In the genomic region with DNA sequence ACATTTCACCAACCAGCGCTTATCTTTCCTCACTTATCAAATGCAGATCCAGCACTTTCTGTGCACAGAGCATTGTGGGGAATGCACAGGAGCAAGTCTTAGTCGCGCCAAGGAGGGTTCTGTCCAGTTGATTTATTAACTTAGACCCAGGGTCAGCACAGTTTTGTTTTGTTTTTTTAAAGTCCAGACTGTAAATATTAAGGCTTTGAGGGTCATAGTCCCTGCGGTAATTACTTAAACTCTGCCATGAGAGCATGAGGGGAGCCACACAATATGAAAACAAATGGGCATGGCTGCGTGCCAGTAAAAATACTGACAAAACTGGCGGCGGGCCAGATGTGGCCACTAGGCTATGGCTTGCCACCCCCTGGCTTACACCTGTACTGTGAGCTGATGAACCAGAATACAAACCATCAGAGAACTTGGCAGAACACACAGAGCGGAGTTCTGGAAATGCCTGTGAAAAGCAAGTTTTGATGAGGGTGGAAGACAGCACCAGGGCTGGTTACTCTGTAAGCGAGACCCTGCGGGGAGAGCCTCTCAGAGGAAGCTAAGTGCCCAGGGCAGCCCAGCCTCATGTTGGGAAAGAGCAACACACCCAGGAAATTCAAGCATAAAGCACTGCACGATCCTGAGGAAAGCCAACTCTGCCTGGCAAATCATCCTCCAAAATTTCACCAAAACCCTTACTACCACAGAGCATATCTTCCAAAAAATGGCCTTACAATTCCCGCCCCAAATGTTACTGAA, we compare ENCODE assay signal across 13 cellular contexts. TPM values are rescaled to one million over a fixed set of nuclear protein-coding genes. Genes with fewer than 3 reads are reported as not detected.
A peak's percentile ranks its signal among the peaks of the same experiment; 100 is the strongest.
DNase-seq lines count a peak whose midpoint lies in the region; ATAC-seq and TF ChIP-seq lines count a peak whose summit lies in the region.
"Had no signal": no experiment of that assay in that cellular context is flagged by ENCODE, and none has a peak within 500 bp of the region (broad histone marks: within the 10 kb centered on the region; RNA-seq: fewer than 3 reads in every experiment).

No MANE protein-coding gene starts in this region.

- no peak overlapping the region for H3K4me3 Mint-ChIP-seq in Calu3 (ENCODE audit: low read depth, unreplicated experiment)

- H3K9me3 ChIP-seq in OCI-LY1 (ENCODE audit: low read length), result no peaks in the 10 kb centered on the region
- no peaks in the 10 kb centered on the region for H3K9me3 ChIP-seq in right lobe of liver
- H3K9me3 ChIP-seq: psoas muscle had no signal

- peak; percentile 61 for DNase-seq in Calu3
- peak; percentile 81 for DNase-seq in NCI-H1092 (lab: John Stamatoyannopoulos, UW)
- peak; percentile 74 to 88 (median 86) for DNase-seq in right lobe of liver
- no peak for DNase-seq in foreskin keratinocyte
- DNase-seq in stimulated activated CD4-positive, alpha-beta T cell treated with anti-CD3 and anti-CD28 coated beads, Interleukin-12 subunit alpha, Interleukin-12 subunit beta, amount 100 ng/mL, for 4 hours, result no peak
- DNase-seq in AML-193 (lab: John Stamatoyannopoulos, UW), result no peak
- DNase-seq: psoas muscle; stimulated activated naive CD4-positive, alpha-beta T cell treated with Interleukin-2 at 50 U/mL for 16 hours had no signal

- H3K4me1 ChIP-seq in OCI-LY1 (ENCODE audit: insufficient read depth, low read length, severe bottlenecking) (peaks cover 98% of the 10 kb centered on the region), right lobe of liver (peaks cover 0 to 57% (median 13%) of the 10 kb centered on the region in 4 donors), foreskin keratinocyte (no peaks in the 10 kb centered on the region)
- H3K4me1 ChIP-seq: psoas muscle had no signal

- TF ChIP-seq CTCF in Calu3 (IDR thresholded peaks at IDR 0.05; ENCODE audit: unreplicated experiment) (no peak), OCI-LY1 (IDR thresholded peaks at IDR 0.05; ENCODE audit: low read length) (no peak), right lobe of liver (IDR thresholded peaks at IDR 0.05) (peak in 2 of 4 donors; percentile 8 to 13), foreskin keratinocyte (conservative IDR thresholded peaks at IDR 0.05) (no peak)

- peaks cover 3% of the 10 kb centered on the region for H3K9me3 Mint-ChIP-seq in Calu3 (ENCODE audit: low read depth, unreplicated experiment)

- H3K4me2 ChIP-seq in OCI-LY1 (ENCODE audit: low read length), result peak overlapping the region; percentile 41

- H3K4me3 ChIP-seq in OCI-LY1 (ENCODE audit: low read depth, low read length, poor library complexity, severe bottlenecking) (peak overlapping the region; percentile 15), right lobe of liver (peak overlapping the region in 2 of 3 donors; percentile 19 to 31)
- H3K4me3 ChIP-seq: psoas muscle had no signal

- TF ChIP-seq POLR2A in right lobe of liver (IDR thresholded peaks at IDR 0.05), result no peak

- no peaks in the 10 kb centered on the region for H3K27me3 ChIP-seq in OCI-LY1 (ENCODE audit: insufficient read depth, low read length)
- H3K27me3 ChIP-seq in right lobe of liver, result no peaks in the 10 kb centered on the region
- H3K27me3 ChIP-seq in foreskin keratinocyte, result no peaks in the 10 kb centered on the region

- peak overlapping the region; percentile 96 for H3K27ac ChIP-seq in OCI-LY1 (ENCODE audit: low read depth, low read length, poor library complexity, severe bottlenecking)
- peak overlapping the region; percentile 47 to 93 (median 84) for H3K27ac ChIP-seq in right lobe of liver
- no peak overlapping the region for H3K27ac ChIP-seq in foreskin keratinocyte
- H3K27ac ChIP-seq: epithelial cell of prostate, psoas muscle had no signal

- H3K79me2 ChIP-seq in OCI-LY1 (ENCODE audit: insufficient read depth, low read length), result no peaks in the 10 kb centered on the region

- H3K36me3 ChIP-seq in OCI-LY1 (ENCODE audit: insufficient read depth, low read length) (no peaks in the 10 kb centered on the region), right lobe of liver (no peaks in the 10 kb centered on the region)

- BruUV-seq in Calu3 (replicated peaks; lab: Mats Ljungman, UMichigan), result no TSS peak

- no peak overlapping the region for H3K27ac Mint-ChIP-seq in Calu3 (ENCODE audit: unreplicated experiment)

- 21% methylated on average over 11 of the region's 12 CpGs for WGBS in right lobe of liver (ENCODE audit: insufficient coverage, low coverage, low lambda C conversion rate, missing lambda C conversion rate)

- intact Hi-C loops in Calu3 (cut with micrococcal nuclease; ENCODE audit: unreplicated experiment), result no loop called here
- intact Hi-C loops in right lobe of liver (cut with DNase I), result no loop called here

- no peaks in the 10 kb centered on the region for H4K20me1 ChIP-seq in OCI-LY1 (ENCODE audit: insufficient read depth, low read length)

- peaks cover 50% of the 10 kb centered on the region for H3K27me3 Mint-ChIP-seq in Calu3 (ENCODE audit: unreplicated experiment)

- CTCF ChIA-PET in Calu3 (lab: Charles Lee), result no interaction called here

- H3F3A ChIP-seq in OCI-LY1 (ENCODE audit: insufficient read depth, low read length), result no peaks in the 10 kb centered on the region

- H3K9ac ChIP-seq in OCI-LY1 (ENCODE audit: low read length), result peak overlapping the region; percentile 35; the same call in 1 of the 2 replicates

- no peaks in the 10 kb centered on the region for H3K4me1 Mint-ChIP-seq in Calu3 (ENCODE audit: low read depth, unreplicated experiment)

- ATAC-seq in right lobe of liver (peak; percentile 58 to 78 (median 72)), foreskin keratinocyte (no peak), HG03139 (IDR thresholded peaks at IDR 0.05; ENCODE audit: unreplicated experiment) (no peak)
- ATAC-seq: Right ventricle myocardium inferior had no signal

- no peaks in the 10 kb centered on the region for H3K36me3 Mint-ChIP-seq in Calu3 (ENCODE audit: insufficient read depth, unreplicated experiment)

- H2AFZ ChIP-seq in OCI-LY1 (ENCODE audit: low read length), result no peak overlapping the region

- H3K9me2 ChIP-seq in OCI-LY1 (ENCODE audit: low read depth, low read length), result no peaks in the 10 kb centered on the region

RNA-seq across cellular contexts. Expression of gene L3MBTL4, which starts 43.6 kb away (rescaled TPM):
- 2.1 and 2.4 TPM in 2 replicates for total RNA-seq in Calu3 (2022)
- 10 to 100 TPM in 4 of 6 experiments, 1 to 10 TPM in 2; 8.2 to 16.0 (median 11.3) TPM for total RNA-seq in right lobe of liver
- total RNA-seq in foreskin keratinocyte, result 0.68 and 1.0 TPM in 2 replicates
- polyA plus RNA-seq in foreskin keratinocyte, result 0.20 and 0.26 TPM in 2 replicates
- polyA plus RNA-seq: BJ had no signal

Comparison
In these comparisons a context has a peak if more than half of its experiments do, and no peak if none do; other contexts are left out.
1. DNase-seq: peak in Calu3 (single experiment), NCI-H1092 (single experiment) and right lobe of liver (3 of 3); none in foreskin keratinocyte (0 of 2), stimulated activated CD4-positive, alpha-beta T cell treated with anti-CD3 and anti-CD28 coated beads, Interleukin-12 subunit alpha, Interleukin-12 subunit beta, amount 100 ng/mL, for 4 hours (single experiment) and AML-193 (0 of 2).
2. ATAC-seq: peak in right lobe of liver (4 of 4); none in foreskin keratinocyte (single experiment) and HG03139 (single experiment).